In genomic region chr1:193706763-193707162, GRCh38 we compare ENCODE assay signal across 25 cellular contexts.
"Had no signal": no experiment of that assay in that cellular context is flagged by ENCODE, and none has a peak within 500 bp of the region (broad histone marks: within the 10 kb centered on the region; RNA-seq: fewer than 3 reads in every experiment).

No MANE protein-coding gene starts in this region.

- ATAC-seq: heart right ventricle; naive thymus-derived CD8-positive, alpha-beta T cell had no signal

- FAIRE-seq: kidney had no signal

- H3K27me3 Mint-ChIP-seq: activated CD4-positive, alpha-beta memory T cell treated with anti-CD3 and anti-CD28 coated beads for 36 hours; activated naive CD4-positive, alpha-beta T cell treated with anti-CD3 and anti-CD28 coated beads, Interleukin-2, amount 50 U/mL, for 24 hours; central memory CD8-positive, alpha-beta T cell; effector memory CD8-positive, alpha-beta T cell; naive thymus-derived CD8-positive, alpha-beta T cell; progenitor cell of endocrine pancreas; type B pancreatic cell had no signal

- DNase-seq: activated CD4-positive, alpha-beta memory T cell treated with anti-CD3 and anti-CD28 coated beads for 36 hours; activated CD4-positive, alpha-beta T cell treated with anti-CD3 and anti-CD28 coated beads for 48 hours; activated gamma-delta T cell; activated T-cell treated with anti-CD3 and anti-CD28 coated beads for 4 hours; colonic mucosa; dorsolateral prefrontal cortex; effector memory CD8-positive, alpha-beta T cell; esophagus squamous epithelium; heart right ventricle; kidney; left ventricle myocardium inferior; naive thymus-derived CD8-positive, alpha-beta T cell; stimulated activated CD4-positive, alpha-beta T cell treated with anti-CD3 and anti-CD28 coated beads, Interleukin-2, amount 100 ng/mL, for 48 hours; stimulated activated CD8-positive, alpha-beta memory T cell treated with anti-CD3 and anti-CD28 coated beads, Interleukin-4, amount 100 ng/mL, for 48 hours; stimulated activated naive CD4-positive, alpha-beta T cell; T-helper 9 cell had no signal

- H3K4me1 ChIP-seq: ascending aorta, colonic mucosa, heart right ventricle, neural progenitor cell, vagina had no signal

- H3K27ac ChIP-seq: ascending aorta, colonic mucosa, dorsolateral prefrontal cortex, esophagus squamous epithelium, heart right ventricle, left ventricle myocardium inferior, neural progenitor cell, thoracic aorta, vagina had no signal

- H3K4me3 ChIP-seq: ascending aorta, colonic mucosa, dorsolateral prefrontal cortex, esophagus squamous epithelium, heart right ventricle, left ventricle myocardium inferior, neural progenitor cell, thoracic aorta, vagina had no signal

- H3K36me3 ChIP-seq: ascending aorta, colonic mucosa, esophagus squamous epithelium, heart right ventricle, left ventricle myocardium inferior, neural progenitor cell, thoracic aorta, vagina had no signal

- H3K9ac ChIP-seq: neural progenitor cell had no signal

- H3K27ac Mint-ChIP-seq: activated CD4-positive, alpha-beta memory T cell treated with anti-CD3 and anti-CD28 coated beads for 36 hours; activated naive CD4-positive, alpha-beta T cell treated with anti-CD3 and anti-CD28 coated beads, Interleukin-2, amount 50 U/mL, for 24 hours; activated T-helper 1 cell treated with anti-CD3 and anti-CD28 coated beads, Interleukin-12 subunit alpha, Interleukin-12 subunit beta, Interleukin-2, Interleukin-4 antibody, amounts not matched to agents 30 ng/mL and 10 ng/mL and 1 ng/mL, durations not matched to agents 14 hours and 24 hours and 36 hours; naive thymus-derived CD8-positive, alpha-beta T cell; neural progenitor cell; progenitor cell of endocrine pancreas; type B pancreatic cell had no signal

- H3K9me3 ChIP-seq: ascending aorta, colonic mucosa, esophagus squamous epithelium, left ventricle myocardium inferior, thoracic aorta, vagina had no signal

- H3K9me3 Mint-ChIP-seq: activated naive CD4-positive, alpha-beta T cell treated with anti-CD3 and anti-CD28 coated beads, Interleukin-2, amount 50 U/mL, for 24 hours; central memory CD8-positive, alpha-beta T cell; neural progenitor cell; type B pancreatic cell had no signal

- H3K36me3 Mint-ChIP-seq: activated CD4-positive, alpha-beta memory T cell treated with anti-CD3 and anti-CD28 coated beads for 36 hours; neural progenitor cell; type B pancreatic cell had no signal

- H3K4me3 Mint-ChIP-seq: activated CD4-positive, alpha-beta memory T cell treated with anti-CD3 and anti-CD28 coated beads for 36 hours; activated naive CD4-positive, alpha-beta T cell treated with anti-CD3 and anti-CD28 coated beads, Interleukin-2, amount 50 U/mL, for 24 hours; activated T-helper 1 cell treated with anti-CD3 and anti-CD28 coated beads, Interleukin-12 subunit alpha, Interleukin-12 subunit beta, Interleukin-2, Interleukin-4 antibody, amounts not matched to agents 30 ng/mL and 10 ng/mL and 1 ng/mL, durations not matched to agents 14 hours and 24 hours and 36 hours; central memory CD8-positive, alpha-beta T cell; naive thymus-derived CD8-positive, alpha-beta T cell; neural progenitor cell; type B pancreatic cell had no signal

- H3K27me3 ChIP-seq: ascending aorta, colonic mucosa, dorsolateral prefrontal cortex, esophagus squamous epithelium, heart right ventricle, neural progenitor cell, vagina had no signal
